In the genomic region with DNA sequence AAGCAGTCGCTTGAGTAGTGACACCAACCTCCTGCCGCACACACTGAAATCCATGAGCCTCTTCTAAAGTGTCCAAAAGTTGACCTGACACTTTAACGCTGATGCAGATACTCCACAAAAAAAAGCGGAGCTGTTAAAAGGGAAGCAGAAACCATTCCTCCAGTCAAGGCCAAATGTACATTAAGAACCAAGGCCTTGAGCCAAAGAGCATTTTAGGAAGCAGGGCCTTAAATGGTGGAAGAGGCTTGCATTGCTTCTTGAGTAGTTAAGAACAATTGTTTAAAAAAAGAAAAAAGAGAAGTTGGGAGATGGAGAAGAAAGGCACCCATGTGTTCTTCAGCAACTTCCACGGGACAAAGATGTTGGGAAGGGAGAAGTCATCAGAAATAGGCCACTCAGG, we compare ENCODE assay signal across 24 cellular contexts.
"Had no signal": no experiment of that assay in that cellular context is flagged by ENCODE, and none has a peak within 500 bp of the region (broad histone marks: within the 10 kb centered on the region; RNA-seq: fewer than 3 reads in every experiment).

No MANE protein-coding gene starts in this region.

- H3K36me3 ChIP-seq: brain microvascular endothelial cell, esophagus squamous epithelium, gastroesophageal sphincter, left ventricle myocardium inferior, suprapubic skin, upper lobe of right lung had no signal

- H3K27me3 ChIP-seq: brain microvascular endothelial cell, esophagus squamous epithelium, gastroesophageal sphincter, suprapubic skin, upper lobe of right lung had no signal

- H3K9me3 ChIP-seq: esophagus squamous epithelium, gastroesophageal sphincter, left ventricle myocardium inferior, suprapubic skin, upper lobe of right lung had no signal

- DNase-seq: activated CD4-positive, alpha-beta T cell treated with anti-CD3 and anti-CD28 coated beads for 1 hour; activated CD4-positive, alpha-beta T cell treated with anti-CD3 and anti-CD28 coated beads, Interleukin-2, amount 50 U/mL, for 4 hours; activated CD8-positive, alpha-beta memory T cell treated with anti-CD3 and anti-CD28 coated beads for 24 hours; activated CD8-positive, alpha-beta memory T cell treated with anti-CD3 and anti-CD28 coated beads, Interleukin-2, amount 50 U/mL, for 4 hours; activated T-cell treated with anti-CD3 and anti-CD28 coated beads, Interleukin-2, amount 50 U/mL, for 24 hours; brain microvascular endothelial cell; central memory CD4-positive, alpha-beta T cell; esophagus squamous epithelium; head of caudate nucleus; hypothalamus; left ventricle myocardium inferior; natural killer cell; nucleus accumbens; right cardiac atrium; stimulated activated CD4-positive, alpha-beta T cell treated with anti-CD3 and anti-CD28 coated beads, Interleukin-1b, Interleukin-23, amount 100 ng/mL, for 48 hours; stimulated activated naive CD8-positive, alpha-beta T cell treated with anti-CD3 and anti-CD28 coated beads, Interleukin-15, amount 100 ng/mL, for 72 hours; upper lobe of right lung had no signal

- ATAC-seq: activated naive CD4-positive, alpha-beta T cell treated with anti-CD3 and anti-CD28 coated beads, Interleukin-2, amount 50 U/mL, for 72 hours; activated T-helper 17 cell treated with anti-CD3 and anti-CD28 coated beads, Interleukin-2, amount 50 U/mL, for 72 hours; gastroesophageal sphincter; natural killer cell; right cardiac atrium; SK-N-SH treated with all-trans-retinoic acid at 6 μM for 48 hours; stimulated activated effector memory CD8-positive, alpha-beta T cell treated with anti-CD3 and anti-CD28 coated beads, Interleukin-12 subunit alpha, Interleukin-12 subunit beta, amount 100 ng/mL, for 72 hours; stimulated activated naive CD8-positive, alpha-beta T cell treated with anti-CD3 and anti-CD28 coated beads, Interleukin-15, amount 100 ng/mL, for 72 hours; upper lobe of right lung had no signal

- H3K4me1 Mint-ChIP-seq: activated T-helper 17 cell treated with anti-CD3 and anti-CD28 coated beads, Interleukin-2, amount 50 U/mL, for 72 hours; stimulated activated effector memory CD8-positive, alpha-beta T cell treated with anti-CD3 and anti-CD28 coated beads, Interleukin-12 subunit alpha, Interleukin-12 subunit beta, amount 100 ng/mL, for 72 hours; stimulated activated naive CD8-positive, alpha-beta T cell treated with anti-CD3 and anti-CD28 coated beads, Interleukin-15, amount 100 ng/mL, for 72 hours had no signal

- H3K9me3 Mint-ChIP-seq: activated naive CD4-positive, alpha-beta T cell treated with anti-CD3 and anti-CD28 coated beads, Interleukin-2, amount 50 U/mL, for 72 hours; activated T-cell treated with anti-CD3 and anti-CD28 coated beads, Interleukin-2, amount 50 U/mL, for 24 hours; activated T-helper 17 cell treated with anti-CD3 and anti-CD28 coated beads, Interleukin-2, amount 50 U/mL, for 72 hours; natural killer cell; stimulated activated effector memory CD8-positive, alpha-beta T cell treated with anti-CD3 and anti-CD28 coated beads, Interleukin-12 subunit alpha, Interleukin-12 subunit beta, amount 100 ng/mL, for 72 hours; stimulated activated naive CD8-positive, alpha-beta T cell treated with anti-CD3 and anti-CD28 coated beads, Interleukin-15, amount 100 ng/mL, for 72 hours had no signal

- H3K36me3 Mint-ChIP-seq: activated naive CD4-positive, alpha-beta T cell treated with anti-CD3 and anti-CD28 coated beads, Interleukin-2, amount 50 U/mL, for 72 hours; natural killer cell; stimulated activated effector memory CD8-positive, alpha-beta T cell treated with anti-CD3 and anti-CD28 coated beads, Interleukin-12 subunit alpha, Interleukin-12 subunit beta, amount 100 ng/mL, for 72 hours had no signal

- H3K27ac ChIP-seq: brain microvascular endothelial cell, esophagus squamous epithelium, suprapubic skin, upper lobe of right lung had no signal

- H3K4me3 Mint-ChIP-seq: activated T-cell treated with anti-CD3 and anti-CD28 coated beads, Interleukin-2, amount 50 U/mL, for 24 hours; activated T-helper 17 cell treated with anti-CD3 and anti-CD28 coated beads, Interleukin-2, amount 50 U/mL, for 72 hours; natural killer cell; stimulated activated effector memory CD8-positive, alpha-beta T cell treated with anti-CD3 and anti-CD28 coated beads, Interleukin-12 subunit alpha, Interleukin-12 subunit beta, amount 100 ng/mL, for 72 hours; stimulated activated naive CD8-positive, alpha-beta T cell treated with anti-CD3 and anti-CD28 coated beads, Interleukin-15, amount 100 ng/mL, for 72 hours had no signal

- FAIRE-seq: colon had no signal

- H3K4me3 ChIP-seq: esophagus squamous epithelium, gastroesophageal sphincter, left ventricle myocardium inferior, suprapubic skin, upper lobe of right lung had no signal

- H3K27ac Mint-ChIP-seq: activated naive CD4-positive, alpha-beta T cell treated with anti-CD3 and anti-CD28 coated beads, Interleukin-2, amount 50 U/mL, for 72 hours; activated T-cell treated with anti-CD3 and anti-CD28 coated beads, Interleukin-2, amount 50 U/mL, for 24 hours; activated T-helper 17 cell treated with anti-CD3 and anti-CD28 coated beads, Interleukin-2, amount 50 U/mL, for 72 hours; natural killer cell; stimulated activated effector memory CD8-positive, alpha-beta T cell treated with anti-CD3 and anti-CD28 coated beads, Interleukin-12 subunit alpha, Interleukin-12 subunit beta, amount 100 ng/mL, for 72 hours; stimulated activated naive CD8-positive, alpha-beta T cell treated with anti-CD3 and anti-CD28 coated beads, Interleukin-15, amount 100 ng/mL, for 72 hours had no signal
